2 cellular contexts compared by ENCODE assay signal in the genomic region with DNA sequence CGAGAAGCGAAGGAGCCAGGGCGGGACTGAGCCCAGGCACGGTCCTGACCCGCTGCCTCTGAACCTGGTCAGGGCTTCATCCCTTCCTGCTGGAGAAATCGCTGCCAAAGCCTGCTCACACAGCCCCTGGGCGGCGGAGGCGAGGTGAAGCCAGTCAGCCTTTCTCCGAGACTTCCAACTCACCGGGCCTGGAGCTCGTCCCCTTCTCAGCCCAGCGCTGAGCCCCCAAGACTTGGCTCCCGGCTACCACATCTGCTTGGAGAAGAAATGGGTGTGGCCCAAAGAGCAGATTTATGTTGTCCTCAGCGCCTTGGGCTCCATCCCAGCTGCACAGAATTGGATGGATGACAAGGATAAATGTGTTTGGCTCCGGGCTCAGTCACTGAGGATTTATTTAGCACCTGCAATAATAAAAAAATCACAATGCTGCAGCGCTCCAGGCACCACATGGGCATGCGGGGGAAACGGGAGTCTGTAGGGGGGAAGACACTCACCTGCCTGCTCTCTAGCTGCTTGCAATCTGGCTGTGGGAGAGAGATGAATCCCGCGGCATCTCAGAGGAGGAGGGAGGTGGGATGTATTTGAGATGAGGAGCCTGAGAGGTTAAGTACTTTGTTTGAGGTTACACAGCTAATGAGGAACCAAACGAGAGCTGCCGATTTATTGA.
TF ChIP-seq lines count a peak whose summit lies in the region.

No MANE protein-coding gene starts in this region.

TF ChIP-seq in HepG2, 621 proteins besides CTCF, POLR2A, EP300 and RAD21:
- no peak for TF ChIP-seq ZFP36L2 (CRISPR knock-in tag; IDR thresholded peaks at IDR 0.05)
- 0 out of 2 replicates have a peak, but pooled peaks have one; percentile 39 for TF ChIP-seq REL (CRISPR knock-in tag; conservative IDR thresholded peaks at IDR 0.05)
- TF ChIP-seq TMF1 (CRISPR knock-in tag; IDR thresholded peaks at IDR 0.05; ENCODE audit: low read depth) = no peak
- TF ChIP-seq, protein P1, sequence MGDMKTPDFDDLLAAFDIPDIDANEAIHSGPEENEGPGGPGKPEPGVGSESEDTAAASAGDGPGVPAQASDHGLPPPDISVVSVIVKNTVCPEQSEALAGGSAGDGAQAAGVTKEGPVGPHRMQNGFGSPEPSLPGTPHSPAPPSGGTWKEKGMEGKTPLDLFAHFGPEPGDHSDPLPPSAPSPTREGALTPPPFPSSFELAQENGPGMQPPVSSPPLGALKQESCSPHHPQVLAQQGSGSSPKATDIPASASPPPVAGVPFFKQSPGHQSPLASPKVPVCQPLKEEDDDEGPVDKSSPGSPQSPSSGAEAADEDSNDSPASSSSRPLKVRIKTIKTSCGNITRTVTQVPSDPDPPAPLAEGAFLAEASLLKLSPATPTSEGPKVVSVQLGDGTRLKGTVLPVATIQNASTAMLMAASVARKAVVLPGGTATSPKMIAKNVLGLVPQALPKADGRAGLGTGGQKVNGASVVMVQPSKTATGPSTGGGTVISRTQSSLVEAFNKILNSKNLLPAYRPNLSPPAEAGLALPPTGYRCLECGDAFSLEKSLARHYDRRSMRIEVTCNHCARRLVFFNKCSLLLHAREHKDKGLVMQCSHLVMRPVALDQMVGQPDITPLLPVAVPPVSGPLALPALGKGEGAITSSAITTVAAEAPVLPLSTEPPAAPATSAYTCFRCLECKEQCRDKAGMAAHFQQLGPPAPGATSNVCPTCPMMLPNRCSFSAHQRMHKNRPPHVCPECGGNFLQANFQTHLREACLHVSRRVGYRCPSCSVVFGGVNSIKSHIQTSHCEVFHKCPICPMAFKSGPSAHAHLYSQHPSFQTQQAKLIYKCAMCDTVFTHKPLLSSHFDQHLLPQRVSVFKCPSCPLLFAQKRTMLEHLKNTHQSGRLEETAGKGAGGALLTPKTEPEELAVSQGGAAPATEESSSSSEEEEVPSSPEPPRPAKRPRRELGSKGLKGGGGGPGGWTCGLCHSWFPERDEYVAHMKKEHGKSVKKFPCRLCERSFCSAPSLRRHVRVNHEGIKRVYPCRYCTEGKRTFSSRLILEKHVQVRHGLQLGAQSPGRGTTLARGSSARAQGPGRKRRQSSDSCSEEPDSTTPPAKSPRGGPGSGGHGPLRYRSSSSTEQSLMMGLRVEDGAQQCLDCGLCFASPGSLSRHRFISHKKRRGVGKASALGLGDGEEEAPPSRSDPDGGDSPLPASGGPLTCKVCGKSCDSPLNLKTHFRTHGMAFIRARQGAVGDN (CRISPR knock-in tag; IDR thresholded peaks at IDR 0.05) = peak; percentile 6; the same call in 1 of the 2 replicates
- no peak for TF ChIP-seq ZNF329 (CRISPR knock-in tag; IDR thresholded peaks at IDR 0.05; ENCODE audit: low read depth)
- TF ChIP-seq, protein P2, sequence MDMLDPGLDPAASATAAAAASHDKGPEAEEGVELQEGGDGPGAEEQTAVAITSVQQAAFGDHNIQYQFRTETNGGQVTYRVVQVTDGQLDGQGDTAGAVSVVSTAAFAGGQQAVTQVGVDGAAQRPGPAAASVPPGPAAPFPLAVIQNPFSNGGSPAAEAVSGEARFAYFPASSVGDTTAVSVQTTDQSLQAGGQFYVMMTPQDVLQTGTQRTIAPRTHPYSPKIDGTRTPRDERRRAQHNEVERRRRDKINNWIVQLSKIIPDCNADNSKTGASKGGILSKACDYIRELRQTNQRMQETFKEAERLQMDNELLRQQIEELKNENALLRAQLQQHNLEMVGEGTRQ (IDR thresholded peaks at IDR 0.05; ENCODE audit: low read depth, low read length) = no peak
- TF ChIP-seq, protein P2 (CRISPR knock-in tag; IDR thresholded peaks at IDR 0.05; ENCODE audit: borderline replicate concordance) = no peak
- TF ChIP-seq PCBP2 (optimal IDR thresholded peaks at IDR 0.05; ENCODE audit: low read depth, low read length, poor library complexity, severe bottlenecking) = no peak
- TF ChIP-seq ZC3H4 (CRISPR knock-in tag; IDR thresholded peaks at IDR 0.05; ENCODE audit: borderline replicate concordance) = no peak

TF ChIP-seq in H1, 55 proteins besides CTCF, POLR2A, EP300 and RAD21:
- TF ChIP-seq, protein P3, sequence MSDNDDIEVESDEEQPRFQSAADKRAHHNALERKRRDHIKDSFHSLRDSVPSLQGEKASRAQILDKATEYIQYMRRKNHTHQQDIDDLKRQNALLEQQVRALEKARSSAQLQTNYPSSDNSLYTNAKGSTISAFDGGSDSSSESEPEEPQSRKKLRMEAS (IDR thresholded peaks at IDR 0.05) = no peak
- no peak for TF ChIP-seq KDM4A (IDR thresholded peaks at IDR 0.05; ENCODE audit: low read depth, low read length, severe bottlenecking)
- no peak for TF ChIP-seq CHD2 (IDR thresholded peaks at IDR 0.05; ENCODE audit: low read length)
- no peak for TF ChIP-seq NANOG (IDR thresholded peaks at IDR 0.05; ENCODE audit: insufficient read depth, low read depth, low read length, poor library complexity, severe bottlenecking)
- TF ChIP-seq BCL11A (IDR thresholded peaks at IDR 0.05; ENCODE audit: low read depth in 2 of 2, low read length in 2 of 2) = no peak
- no peak for TF ChIP-seq NRF1 (IDR thresholded peaks at IDR 0.05; ENCODE audit: low read depth, low read length)
- TF ChIP-seq, protein P4, sequence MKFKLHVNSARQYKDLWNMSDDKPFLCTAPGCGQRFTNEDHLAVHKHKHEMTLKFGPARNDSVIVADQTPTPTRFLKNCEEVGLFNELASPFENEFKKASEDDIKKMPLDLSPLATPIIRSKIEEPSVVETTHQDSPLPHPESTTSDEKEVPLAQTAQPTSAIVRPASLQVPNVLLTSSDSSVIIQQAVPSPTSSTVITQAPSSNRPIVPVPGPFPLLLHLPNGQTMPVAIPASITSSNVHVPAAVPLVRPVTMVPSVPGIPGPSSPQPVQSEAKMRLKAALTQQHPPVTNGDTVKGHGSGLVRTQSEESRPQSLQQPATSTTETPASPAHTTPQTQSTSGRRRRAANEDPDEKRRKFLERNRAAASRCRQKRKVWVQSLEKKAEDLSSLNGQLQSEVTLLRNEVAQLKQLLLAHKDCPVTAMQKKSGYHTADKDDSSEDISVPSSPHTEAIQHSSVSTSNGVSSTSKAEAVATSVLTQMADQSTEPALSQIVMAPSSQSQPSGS (IDR thresholded peaks at IDR 0.05; ENCODE audit: low read length) = no peak
- no peak for TF ChIP-seq POU5F1 (IDR thresholded peaks at IDR 0.05; ENCODE audit: low read depth, low read length)
- no peak for TF ChIP-seq RXRA (IDR thresholded peaks at IDR 0.05; ENCODE audit: insufficient read depth, low read depth, low read length)
- no peak for TF ChIP-seq BRCA1 (IDR thresholded peaks at IDR 0.05; ENCODE audit: low read depth, low read length)
- TF ChIP-seq, protein P5, sequence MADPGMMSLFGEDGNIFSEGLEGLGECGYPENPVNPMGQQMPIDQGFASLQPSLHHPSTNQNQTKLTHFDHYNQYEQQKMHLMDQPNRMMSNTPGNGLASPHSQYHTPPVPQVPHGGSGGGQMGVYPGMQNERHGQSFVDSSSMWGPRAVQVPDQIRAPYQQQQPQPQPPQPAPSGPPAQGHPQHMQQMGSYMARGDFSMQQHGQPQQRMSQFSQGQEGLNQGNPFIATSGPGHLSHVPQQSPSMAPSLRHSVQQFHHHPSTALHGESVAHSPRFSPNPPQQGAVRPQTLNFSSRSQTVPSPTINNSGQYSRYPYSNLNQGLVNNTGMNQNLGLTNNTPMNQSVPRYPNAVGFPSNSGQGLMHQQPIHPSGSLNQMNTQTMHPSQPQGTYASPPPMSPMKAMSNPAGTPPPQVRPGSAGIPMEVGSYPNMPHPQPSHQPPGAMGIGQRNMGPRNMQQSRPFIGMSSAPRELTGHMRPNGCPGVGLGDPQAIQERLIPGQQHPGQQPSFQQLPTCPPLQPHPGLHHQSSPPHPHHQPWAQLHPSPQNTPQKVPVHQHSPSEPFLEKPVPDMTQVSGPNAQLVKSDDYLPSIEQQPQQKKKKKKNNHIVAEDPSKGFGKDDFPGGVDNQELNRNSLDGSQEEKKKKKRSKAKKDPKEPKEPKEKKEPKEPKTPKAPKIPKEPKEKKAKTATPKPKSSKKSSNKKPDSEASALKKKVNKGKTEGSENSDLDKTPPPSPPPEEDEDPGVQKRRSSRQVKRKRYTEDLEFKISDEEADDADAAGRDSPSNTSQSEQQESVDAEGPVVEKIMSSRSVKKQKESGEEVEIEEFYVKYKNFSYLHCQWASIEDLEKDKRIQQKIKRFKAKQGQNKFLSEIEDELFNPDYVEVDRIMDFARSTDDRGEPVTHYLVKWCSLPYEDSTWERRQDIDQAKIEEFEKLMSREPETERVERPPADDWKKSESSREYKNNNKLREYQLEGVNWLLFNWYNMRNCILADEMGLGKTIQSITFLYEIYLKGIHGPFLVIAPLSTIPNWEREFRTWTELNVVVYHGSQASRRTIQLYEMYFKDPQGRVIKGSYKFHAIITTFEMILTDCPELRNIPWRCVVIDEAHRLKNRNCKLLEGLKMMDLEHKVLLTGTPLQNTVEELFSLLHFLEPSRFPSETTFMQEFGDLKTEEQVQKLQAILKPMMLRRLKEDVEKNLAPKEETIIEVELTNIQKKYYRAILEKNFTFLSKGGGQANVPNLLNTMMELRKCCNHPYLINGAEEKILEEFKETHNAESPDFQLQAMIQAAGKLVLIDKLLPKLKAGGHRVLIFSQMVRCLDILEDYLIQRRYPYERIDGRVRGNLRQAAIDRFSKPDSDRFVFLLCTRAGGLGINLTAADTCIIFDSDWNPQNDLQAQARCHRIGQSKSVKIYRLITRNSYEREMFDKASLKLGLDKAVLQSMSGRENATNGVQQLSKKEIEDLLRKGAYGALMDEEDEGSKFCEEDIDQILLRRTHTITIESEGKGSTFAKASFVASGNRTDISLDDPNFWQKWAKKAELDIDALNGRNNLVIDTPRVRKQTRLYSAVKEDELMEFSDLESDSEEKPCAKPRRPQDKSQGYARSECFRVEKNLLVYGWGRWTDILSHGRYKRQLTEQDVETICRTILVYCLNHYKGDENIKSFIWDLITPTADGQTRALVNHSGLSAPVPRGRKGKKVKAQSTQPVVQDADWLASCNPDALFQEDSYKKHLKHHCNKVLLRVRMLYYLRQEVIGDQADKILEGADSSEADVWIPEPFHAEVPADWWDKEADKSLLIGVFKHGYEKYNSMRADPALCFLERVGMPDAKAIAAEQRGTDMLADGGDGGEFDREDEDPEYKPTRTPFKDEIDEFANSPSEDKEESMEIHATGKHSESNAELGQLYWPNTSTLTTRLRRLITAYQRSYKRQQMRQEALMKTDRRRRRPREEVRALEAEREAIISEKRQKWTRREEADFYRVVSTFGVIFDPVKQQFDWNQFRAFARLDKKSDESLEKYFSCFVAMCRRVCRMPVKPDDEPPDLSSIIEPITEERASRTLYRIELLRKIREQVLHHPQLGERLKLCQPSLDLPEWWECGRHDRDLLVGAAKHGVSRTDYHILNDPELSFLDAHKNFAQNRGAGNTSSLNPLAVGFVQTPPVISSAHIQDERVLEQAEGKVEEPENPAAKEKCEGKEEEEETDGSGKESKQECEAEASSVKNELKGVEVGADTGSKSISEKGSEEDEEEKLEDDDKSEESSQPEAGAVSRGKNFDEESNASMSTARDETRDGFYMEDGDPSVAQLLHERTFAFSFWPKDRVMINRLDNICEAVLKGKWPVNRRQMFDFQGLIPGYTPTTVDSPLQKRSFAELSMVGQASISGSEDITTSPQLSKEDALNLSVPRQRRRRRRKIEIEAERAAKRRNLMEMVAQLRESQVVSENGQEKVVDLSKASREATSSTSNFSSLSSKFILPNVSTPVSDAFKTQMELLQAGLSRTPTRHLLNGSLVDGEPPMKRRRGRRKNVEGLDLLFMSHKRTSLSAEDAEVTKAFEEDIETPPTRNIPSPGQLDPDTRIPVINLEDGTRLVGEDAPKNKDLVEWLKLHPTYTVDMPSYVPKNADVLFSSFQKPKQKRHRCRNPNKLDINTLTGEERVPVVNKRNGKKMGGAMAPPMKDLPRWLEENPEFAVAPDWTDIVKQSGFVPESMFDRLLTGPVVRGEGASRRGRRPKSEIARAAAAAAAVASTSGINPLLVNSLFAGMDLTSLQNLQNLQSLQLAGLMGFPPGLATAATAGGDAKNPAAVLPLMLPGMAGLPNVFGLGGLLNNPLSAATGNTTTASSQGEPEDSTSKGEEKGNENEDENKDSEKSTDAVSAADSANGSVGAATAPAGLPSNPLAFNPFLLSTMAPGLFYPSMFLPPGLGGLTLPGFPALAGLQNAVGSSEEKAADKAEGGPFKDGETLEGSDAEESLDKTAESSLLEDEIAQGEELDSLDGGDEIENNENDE (IDR thresholded peaks at IDR 0.05; ENCODE audit: insufficient replicate concordance, low read length) = no peak
- no peak for TF ChIP-seq TAF1 (IDR thresholded peaks at IDR 0.05; ENCODE audit: low read depth, low read length)
- TF ChIP-seq CBX8 (IDR thresholded peaks at IDR 0.05; ENCODE audit: borderline replicate concordance, low read depth, low read length) = no peak
- TF ChIP-seq SIN3A (conservative IDR thresholded peaks at IDR 0.05 in 1 of 2, IDR thresholded peaks at IDR 0.05 in 1 of 2; ENCODE audit: low read depth in 1 of 2, low read length in 2 of 2) = no peak
- TF ChIP-seq MAFK (IDR thresholded peaks at IDR 0.05; ENCODE audit: low read depth, low read length) = no peak
- no peak for TF ChIP-seq GTF2F1 (IDR thresholded peaks at IDR 0.05; ENCODE audit: borderline replicate concordance, low read depth, low read length)
- no peak for TF ChIP-seq TEAD4 (IDR thresholded peaks at IDR 0.05; ENCODE audit: low read depth, low read length)
- no peak for TF ChIP-seq CREB1 (IDR thresholded peaks at IDR 0.05)
- no peak for TF ChIP-seq CBX5 (IDR thresholded peaks at IDR 0.05; ENCODE audit: low read depth, low read length)
- TF ChIP-seq JUN (IDR thresholded peaks at IDR 0.05; ENCODE audit: low read depth, low read length) = no peak
